ENCODE assay signal across 13 cellular contexts in genomic region chr10:112967200-112967599, GRCh38. TPM values are rescaled to one million over a fixed set of nuclear protein-coding genes. Genes with fewer than 3 reads are reported as not detected.
DNase-seq lines count a peak whose midpoint lies in the region; FAIRE-seq and TF ChIP-seq lines count a peak whose summit lies in the region.
"Had no signal": no experiment of that assay in that cellular context is flagged by ENCODE, and none has a peak within 500 bp of the region (broad histone marks: within the 10 kb centered on the region; RNA-seq: fewer than 3 reads in every experiment).

No MANE protein-coding gene starts in this region.

- H3K23ac ChIP-seq in mesenchymal stem cell (ENCODE audit: low read length in 2 of 2) = no peak overlapping the region

- TF ChIP-seq CTCF in bronchial epithelial cell (IDR thresholded peaks at IDR 0.05; ENCODE audit: insufficient read depth, low read length, severe bottlenecking) = no peak

- H3K4me3 ChIP-seq in bronchial epithelial cell (ENCODE audit: low read depth, low read length) = no peak overlapping the region
- H3K4me3 ChIP-seq in mesenchymal stem cell (ENCODE audit: insufficient read depth in 1 of 2, low read depth in 1 of 2, low read length in 2 of 2) = no peak overlapping the region

- H2BK5ac ChIP-seq in mesenchymal stem cell (ENCODE audit: low read depth, low read length, poor library complexity, severe bottlenecking) = no peak overlapping the region

- no peak overlapping the region for H4K91ac ChIP-seq in mesenchymal stem cell (ENCODE audit: low read length)

- DNase-seq in AG08395 (ENCODE audit: low spot score) = peak; percentile 60
- DNase-seq in M059J (ENCODE audit: low read depth) = peak; percentile 82
- DNase-seq in bronchial epithelial cell (ENCODE audit: low read depth) = peak; percentile 78
- DNase-seq in mesenchymal stem cell = peak; percentile 82
- no peak for DNase-seq in D341Med (ENCODE audit: low spot score)
- DNase-seq in NCI-H146 (lab: John Stamatoyannopoulos, UW) = no peak
- DNase-seq in NCI-H1417 treated with DMSO at 0.1 percent for 48 hours (lab: John Stamatoyannopoulos, UW) = no peak
- no peak for DNase-seq in hippocampal formation (lab: John Stamatoyannopoulos, UW)
- DNase-seq: activated CD4-positive, alpha-beta T cell treated with anti-CD3 and anti-CD28 coated beads, Interleukin-2, amount 50 U/mL, for 48 hours; Kasumi-1; NCI-H1694; stimulated activated CD4-positive, alpha-beta T cell treated with anti-CD3 and anti-CD28 coated beads, Interleukin-15, amount 100 ng/mL, for 24 hours had no signal

- no peak for FAIRE-seq in bronchial epithelial cell (lab: Jason Lieb, UNC)
- FAIRE-seq: D721Med had no signal

- H3K18ac ChIP-seq in mesenchymal stem cell (ENCODE audit: low read depth in 1 of 2, low read length in 2 of 2) = no peak overlapping the region

- no peaks in the 10 kb centered on the region for H3K36me3 ChIP-seq in bronchial epithelial cell (ENCODE audit: control insufficient read depth, insufficient read depth, low read length)
- H3K36me3 ChIP-seq in mesenchymal stem cell (ENCODE audit: control insufficient read depth in 1 of 2, insufficient read depth in 2 of 2, low read depth in 1 of 2, low read length in 2 of 2) = peaks cover 4 to 28% of the 10 kb centered on the region in 2 experiments

- H3K27me3 ChIP-seq in bronchial epithelial cell (ENCODE audit: control insufficient read depth, insufficient read depth, low read length) (no peaks in the 10 kb centered on the region), mesenchymal stem cell (ENCODE audit: control insufficient read depth in 1 of 2, insufficient read depth in 1 of 2, low read length in 2 of 2) (no peaks in the 10 kb centered on the region)

- no peaks in the 10 kb centered on the region for H3K79me1 ChIP-seq in mesenchymal stem cell (replicated peaks; ENCODE audit: low read length, poor library complexity, severe bottlenecking)

- H3K9ac ChIP-seq in mesenchymal stem cell (ENCODE audit: low read length) = peak overlapping the region; percentile 20

- no peak overlapping the region for H4K8ac ChIP-seq in mesenchymal stem cell (ENCODE audit: low read length)

- no peak overlapping the region for H2BK12ac ChIP-seq in mesenchymal stem cell (ENCODE audit: low read length in 2 of 2)

- H3K4me1 ChIP-seq in mesenchymal stem cell (ENCODE audit: control insufficient read depth, insufficient read depth, low read depth, low read length) = peaks cover 12% of the 10 kb centered on the region

- no peak overlapping the region for H2BK15ac ChIP-seq in mesenchymal stem cell (ENCODE audit: low read depth, poor library complexity, severe bottlenecking)

- H2BK120ac ChIP-seq in mesenchymal stem cell (ENCODE audit: low read depth, low read length) = no peak overlapping the region

- H3K4me2 ChIP-seq in mesenchymal stem cell (ENCODE audit: low read length, poor library complexity, severe bottlenecking) = no peak overlapping the region

- no peak overlapping the region for H3K14ac ChIP-seq in mesenchymal stem cell (ENCODE audit: low read length in 2 of 2)

- 98% methylated on average over 2 of the region's 5 CpGs for WGBS in mesenchymal stem cell

- no peak overlapping the region for H2AK5ac ChIP-seq in mesenchymal stem cell (ENCODE audit: low read length, severe bottlenecking)

- H2AFZ ChIP-seq in mesenchymal stem cell (ENCODE audit: low read depth, low read length) = no peak overlapping the region

- H3K9me3 ChIP-seq in mesenchymal stem cell (ENCODE audit: control insufficient read depth, low read length) = no peaks in the 10 kb centered on the region

- H3K4ac ChIP-seq in mesenchymal stem cell (ENCODE audit: low read depth in 1 of 2, low read length in 2 of 2) = no peak overlapping the region

- no peak overlapping the region for H3K27ac ChIP-seq in mesenchymal stem cell (ENCODE audit: low read length, poor library complexity, severe bottlenecking)

RNA-seq across cellular contexts. Expression of gene TCF7L2, which starts 17.2 kb away (rescaled TPM):
- total RNA-seq in M059J (2014; rRNA removed; shearing (Covaris generic)) = 0.34 and 2.6 TPM in 2 replicates
- 1.1 and 1.2 TPM in 2 replicates for total RNA-seq in bronchial epithelial cell
- polyA plus RNA-seq in mesenchymal stem cell (2013, experiment 1 of 2) = 35.0 TPM
- polyA plus RNA-seq in mesenchymal stem cell (2013, experiment 2 of 2) = 36.7 TPM

Comparison
In these comparisons a context has a peak if more than half of its experiments do, and no peak if none do; other contexts are left out.
1. DNase-seq: peak in AG08395 (single experiment), M059J (single experiment), bronchial epithelial cell (single experiment) and mesenchymal stem cell (single experiment); none in D341Med (single experiment), NCI-H146 (single experiment), NCI-H1417 treated with DMSO at 0.1 percent for 48 hours (single experiment) and hippocampal formation (0 of 2).